36 cellular contexts compared by ENCODE assay signal in genomic region chr12:22353615-22354325, GRCh38.
"Had no signal": no experiment of that assay in that cellular context is flagged by ENCODE, and none has a peak within 500 bp of the region (broad histone marks: within the 10 kb centered on the region; RNA-seq: fewer than 3 reads in every experiment).

No MANE protein-coding gene starts in this region.

- ATAC-seq: activated CD8-positive, alpha-beta memory T cell treated with anti-CD3 and anti-CD28 coated beads, Interleukin-2, amount 10 ng/mL, durations not matched to agents 7 days and 5 days; activated naive CD8-positive, alpha-beta T cell treated with anti-CD3 and anti-CD28 coated beads, Interleukin-2, amount 50 U/mL, for 24 hours; Right ventricle myocardium inferior had no signal

- H3K36me3 ChIP-seq: MG63, WERI-Rb-1 had no signal

- H2AFZ ChIP-seq: PC-9 had no signal

- H3K9me3 ChIP-seq: MG63 had no signal

- H3K4me3 ChIP-seq: MG63, PC-9 had no signal

- DNase-seq: activated CD4-positive, alpha-beta memory T cell treated with anti-CD3 and anti-CD28 coated beads, Interleukin-2, amount 10 ng/mL, durations not matched to agents 7 days and 5 days; activated CD4-positive, alpha-beta T cell treated with anti-CD3 and anti-CD28 coated beads for 1 hour; activated CD4-positive, alpha-beta T cell treated with anti-CD3 and anti-CD28 coated beads for 48 hours; activated CD4-positive, CD25-positive, alpha-beta regulatory T cell; activated CD8-positive, alpha-beta memory T cell treated with anti-CD3 and anti-CD28 coated beads for 24 hours; activated CD8-positive, alpha-beta memory T cell treated with anti-CD3 and anti-CD28 coated beads, Interleukin-2, amount 10 ng/mL, durations not matched to agents 7 days and 5 days; activated CD8-positive, alpha-beta memory T cell treated with anti-CD3 and anti-CD28 coated beads, Interleukin-2, amount 50 U/mL, for 48 hours; activated effector memory CD4-positive, alpha-beta T cell treated with Interleukin-2 at 50 U/mL for 16 hours; activated naive CD4-positive, alpha-beta T cell treated with anti-CD3 and anti-CD28 coated beads, Interleukin-2, amount 10 ng/mL, durations not matched to agents 7 days and 5 days; activated naive CD8-positive, alpha-beta T cell treated with anti-CD3 and anti-CD28 coated beads, Interleukin-2, amount 50 U/mL, for 24 hours; activated T-cell treated with anti-CD3 and anti-CD28 coated beads, Interleukin-2, amount 50 U/mL, for 48 hours; anterior cingulate cortex; caudate nucleus; Kasumi-1; KG1; MG63; NCI-H1048; NCI-H1105 treated with DMSO at 0.1 percent for 48 hours; NCI-H1436; NCI-H1694; NCI-H1930; NCI-H2081 treated with DMSO at 0.1 percent for 48 hours; NCI-H226; NCI-H446 treated with DMSO at 0.1 percent for 48 hours; NCI-H524; PC-9; SIG-M5; SW 1271; T-helper 1 cell; T-helper 2 cell; T-helper 9 cell; WERI-Rb-1 had no signal

- H3K27me3 ChIP-seq: MG63 had no signal

- H3K27ac ChIP-seq: PC-9, RWPE1, WERI-Rb-1 had no signal

- FAIRE-seq: bronchial epithelial cell, RCC 7860 had no signal

- H3K4me2 ChIP-seq: PC-9 had no signal
